17 cellular contexts compared by ENCODE assay signal in genomic region chr15:43293402-43293801, GRCh38. TPM values are rescaled to one million over a fixed set of nuclear protein-coding genes. Genes with fewer than 3 reads are reported as not detected.
A peak's percentile ranks its signal among the peaks of the same experiment; 100 is the strongest.
DNase-seq lines count a peak whose midpoint lies in the region; ATAC-seq and TF ChIP-seq lines count a peak whose summit lies in the region.
"Had no signal": no experiment of that assay in that cellular context is flagged by ENCODE, and none has a peak within 500 bp of the region (broad histone marks: within the 10 kb centered on the region; RNA-seq: fewer than 3 reads in every experiment).

No MANE protein-coding gene starts in this region.

- H3K27me3 ChIP-seq in HUES6 (ENCODE audit: control insufficient read depth, insufficient read depth, low read length) = peaks cover 25% of the 10 kb centered on the region; the same call in 1 of the 2 replicates
- peaks cover 0 to 37% (median 2%) of the 10 kb centered on the region in 3 experiments for H3K27me3 ChIP-seq in neuronal stem cell (ENCODE audit: control insufficient read depth in 3 of 3, insufficient read depth in 3 of 3, low read depth in 1 of 3, low read length in 3 of 3)
- peaks cover 7 to 44% of the 10 kb centered on the region in 2 donors for H3K27me3 ChIP-seq in left lung

- H3K36me3 ChIP-seq in HUES6 (ENCODE audit: control insufficient read depth, insufficient read depth, low read length) = no peaks in the 10 kb centered on the region
- no peaks in the 10 kb centered on the region for H3K36me3 ChIP-seq in neuronal stem cell (replicated peaks in 1 of 2; ENCODE audit: control insufficient read depth in 2 of 2, insufficient read depth in 2 of 2, low read length in 2 of 2)
- H3K36me3 ChIP-seq in left lung = no peaks in the 10 kb centered on the region

- no peak overlapping the region for H2BK12ac ChIP-seq in neuronal stem cell (ENCODE audit: low read length)

- no peak overlapping the region for H4K8ac ChIP-seq in neuronal stem cell (ENCODE audit: low read depth, low read length)

- no peak overlapping the region for H3K9ac ChIP-seq in HUES6 (ENCODE audit: low read length)
- peak overlapping the region; percentile 24 for H3K9ac ChIP-seq in neuronal stem cell (ENCODE audit: low read depth, low read length, poor library complexity)

- no peak overlapping the region for H3K27ac ChIP-seq in HUES6 (ENCODE audit: low read depth, low read length)
- no peak overlapping the region for H3K27ac ChIP-seq in neuronal stem cell (replicated peaks; ENCODE audit: low read length)
- H3K27ac ChIP-seq in left lung = no peak overlapping the region
- H3K27ac ChIP-seq: SK-N-MC had no signal

- no peak overlapping the region for H2AK5ac ChIP-seq in neuronal stem cell (ENCODE audit: low read depth, low read length)

- TF ChIP-seq CTCF in left lung (IDR thresholded peaks at IDR 0.05) (no peak), omental fat pad (IDR thresholded peaks at IDR 0.05) (no peak)

- H2BK120ac ChIP-seq in neuronal stem cell (ENCODE audit: low read depth, low read length) = no peak overlapping the region

- H3K4me1 ChIP-seq in HUES6 (ENCODE audit: control insufficient read depth, insufficient read depth, low read length) = peaks cover 11% of the 10 kb centered on the region
- peaks cover 3 to 5% of the 10 kb centered on the region in 2 donors for H3K4me1 ChIP-seq in neuronal stem cell (ENCODE audit: control insufficient read depth in 2 of 2, insufficient read depth in 1 of 2, low read depth in 1 of 2, low read length in 2 of 2)
- H3K4me1 ChIP-seq in left lung = no peaks in the 10 kb centered on the region

- H3K18ac ChIP-seq in neuronal stem cell (ENCODE audit: low read length) = peak overlapping the region; percentile 68

- H2BK5ac ChIP-seq in neuronal stem cell (ENCODE audit: low read length) = no peak overlapping the region

- H3K9me3 ChIP-seq in HUES6 (ENCODE audit: control insufficient read depth, insufficient read depth, low read depth, low read length) (no peaks in the 10 kb centered on the region), neuronal stem cell (replicated peaks in 1 of 2; ENCODE audit: control insufficient read depth in 2 of 2, insufficient read depth in 1 of 2, low read depth in 1 of 2, low read length in 2 of 2) (no peaks in the 10 kb centered on the region), left lung (no peaks in the 10 kb centered on the region)

- H3K23ac ChIP-seq in neuronal stem cell (ENCODE audit: low read depth, low read length, poor library complexity) = no peak overlapping the region

- no CpG with 5 or more reads among the region's 24 CpGs for WGBS in neuronal stem cell (ENCODE audit: extremely low coverage in 2 of 2, insufficient read length in 2 of 2, insufficient replicate concordance in 1 of 2), 2 donors

- no peaks in the 10 kb centered on the region for H3K79me1 ChIP-seq in neuronal stem cell (ENCODE audit: low read depth, low read length)

- H2BK15ac ChIP-seq in neuronal stem cell (ENCODE audit: low read length) = no peak overlapping the region

- no peak for ATAC-seq in left lung
- ATAC-seq in omental fat pad (ENCODE audit: low FRiP score) = no peak
- ATAC-seq: left lobe of liver had no signal

- H3K4me2 ChIP-seq in neuronal stem cell (ENCODE audit: insufficient read depth, low read length, poor library complexity, severe bottlenecking) = no peak overlapping the region

- no peak overlapping the region for H3K4ac ChIP-seq in neuronal stem cell (ENCODE audit: low read length)

- intact Hi-C loops in left lung (cut with DNase I) = no loop called here

- peak overlapping the region; percentile 1; the same call in 1 of the 2 replicates for H3K4me3 ChIP-seq in HUES6 (ENCODE audit: low read depth, low read length)
- H3K4me3 ChIP-seq in neuronal stem cell (ENCODE audit: low read length in 2 of 2) = no peak overlapping the region
- H3K4me3 ChIP-seq in left lung = no peak overlapping the region
- H3K4me3 ChIP-seq: SK-N-MC had no signal

- H4K91ac ChIP-seq in neuronal stem cell (ENCODE audit: low read depth, low read length, poor library complexity) = no peak overlapping the region

- peak overlapping the region; percentile 53 for H2AFZ ChIP-seq in neuronal stem cell (ENCODE audit: low read length)

- DNase-seq in NCI-H82 (lab: John Stamatoyannopoulos, UW) = peak; percentile 63
- DNase-seq in NCI-H82 treated with DMSO at 0.1 percent for 48 hours (lab: John Stamatoyannopoulos, UW; ENCODE audit: unreplicated experiment) = no peak
- DNase-seq in germinal center (ENCODE audit: low spot score) = peak; percentile 23
- no peak for DNase-seq in neuronal stem cell (ENCODE audit: low spot score)
- DNase-seq in left lung = no peak
- no peak for DNase-seq in AG20443 (ENCODE audit: low spot score)
- no peak for DNase-seq in omental fat pad (ENCODE audit: low spot score)
- DNase-seq: activated CD8-positive, alpha-beta memory T cell treated with anti-CD3 and anti-CD28 coated beads, Interleukin-2, amount 50 U/mL, for 4 hours; activated naive CD8-positive, alpha-beta T cell treated with anti-CD3 and anti-CD28 coated beads, Interleukin-2, amount 10 ng/mL, durations not matched to agents 7 days and 5 days; cerebellar nuclear complex; stimulated activated CD4-positive, alpha-beta T cell treated with anti-CD3 and anti-CD28 coated beads, Interleukin-4, amount 100 ng/mL, for 4 hours had no signal

- no peak overlapping the region for H3K14ac ChIP-seq in neuronal stem cell (ENCODE audit: low read length)

RNA-seq across cellular contexts. Expression of gene TGM7, which starts 8.7 kb away (rescaled TPM):
- not detected for polyA plus RNA-seq in neuronal stem cell (2013, experiment 1 of 2)
- polyA plus RNA-seq in neuronal stem cell (2013, experiment 2 of 2) = not detected
- total RNA-seq in left lung (not detected), omental fat pad (not detected)
- total RNA-seq: A673; activated naive CD8-positive, alpha-beta T cell treated with anti-CD3 and anti-CD28 coated beads, Interleukin-2, amount 10 ng/mL, durations not matched to agents 7 days and 5 days; glomerular endothelial cell; HT-29; left lobe of liver had no signal

RNA-seq across cellular contexts. Expression of gene TGM5, which starts 26.7 kb away (rescaled TPM):
- not detected for polyA plus RNA-seq in neuronal stem cell (2013, experiment 1 of 2)
- not detected for polyA plus RNA-seq in neuronal stem cell (2013, experiment 2 of 2)
- not detected for total RNA-seq in left lung
- total RNA-seq in omental fat pad = 1 to 10 TPM in 1 of 4 donors, under 1 TPM in 2, not detected in 1; 0.28 to 5.0 (median 0.94) TPM
- total RNA-seq: A673, glomerular endothelial cell, HT-29, left lobe of liver had no signal

RNA-seq across cellular contexts. Expression of gene LCMT2, which starts 37.0 kb away (rescaled TPM):
- 4.2 TPM for polyA plus RNA-seq in neuronal stem cell (2013, experiment 1 of 2)
- 3.9 TPM for polyA plus RNA-seq in neuronal stem cell (2013, experiment 2 of 2)
- total RNA-seq in left lung (10 to 100 TPM in 1 of 2 donors, 1 to 10 TPM in 1; 6.9 to 10.9 TPM), omental fat pad (10 to 100 TPM in 1 of 4 donors, 1 to 10 TPM in 3; 7.3 to 10.8 (median 9.3) TPM)

Comparison
In these comparisons a context has a peak if more than half of its experiments do, and no peak if none do; other contexts are left out.
1. DNase-seq: peak in NCI-H82 (single experiment) and germinal center (single experiment); none in NCI-H82 treated with DMSO at 0.1 percent for 48 hours (single experiment), neuronal stem cell (single experiment), left lung (0 of 2), AG20443 (single experiment) and omental fat pad (single experiment).